Comparison of ENCODE assay signal across 22 cellular contexts in the genomic region with DNA sequence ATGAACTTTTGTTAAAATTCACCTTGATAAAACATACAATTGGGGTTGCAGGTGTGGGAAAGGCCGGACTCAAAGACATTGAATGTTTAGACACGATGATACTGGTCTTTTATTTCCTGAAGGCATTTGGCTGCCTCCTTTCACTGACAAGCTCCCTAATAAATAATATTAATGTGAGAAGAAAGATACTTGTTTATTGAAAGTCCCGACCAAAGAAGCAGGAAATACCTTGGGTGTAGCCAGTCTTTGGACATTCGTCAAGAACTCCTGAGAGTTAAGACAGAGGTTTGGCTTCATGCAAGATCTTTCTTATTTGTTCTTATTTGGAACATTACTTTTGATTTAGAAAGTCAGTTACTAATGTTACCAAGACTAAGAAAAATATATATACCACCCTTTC.
"Had no signal": no experiment of that assay in that cellular context is flagged by ENCODE, and none has a peak within 500 bp of the region (broad histone marks: within the 10 kb centered on the region; RNA-seq: fewer than 3 reads in every experiment).

No MANE protein-coding gene starts in this region.

- H3K4me3 ChIP-seq: dorsolateral prefrontal cortex, psoas muscle, right lobe of liver, SK-N-MC, stomach, vagina had no signal

- FAIRE-seq: colon, islet of Langerhans, TTC549 had no signal

- ATAC-seq: activated naive CD4-positive, alpha-beta T cell treated with anti-CD3 and anti-CD28 coated beads, Interleukin-2, amount 50 U/mL, for 72 hours; left lobe of liver; naive thymus-derived CD4-positive, alpha-beta T cell; psoas muscle; right lobe of liver; stimulated activated effector memory CD8-positive, alpha-beta T cell treated with anti-CD3 and anti-CD28 coated beads, Interleukin-12 subunit alpha, Interleukin-12 subunit beta, amount 100 ng/mL, for 72 hours had no signal

- DNase-seq: activated CD4-positive, alpha-beta T cell treated with anti-CD3 and anti-CD28 coated beads, Interleukin-2, amount 50 U/mL, for 4 hours; activated gamma-delta T cell treated with Interleukin-2 at 50 U/mL for 16 hours; central memory CD4-positive, alpha-beta T cell; dorsolateral prefrontal cortex; endodermal cell; erythroblast; foreskin melanocyte; glutamatergic neuron; hippocampal formation; naive thymus-derived CD4-positive, alpha-beta T cell; psoas muscle; right lobe of liver; stimulated activated CD4-positive, alpha-beta T cell treated with anti-CD3 and anti-CD28 coated beads, Interleukin-4, amount 100 ng/mL, for 24 hours; stomach had no signal
